Comparison of ENCODE assay signal across 19 cellular contexts in the genomic region with DNA sequence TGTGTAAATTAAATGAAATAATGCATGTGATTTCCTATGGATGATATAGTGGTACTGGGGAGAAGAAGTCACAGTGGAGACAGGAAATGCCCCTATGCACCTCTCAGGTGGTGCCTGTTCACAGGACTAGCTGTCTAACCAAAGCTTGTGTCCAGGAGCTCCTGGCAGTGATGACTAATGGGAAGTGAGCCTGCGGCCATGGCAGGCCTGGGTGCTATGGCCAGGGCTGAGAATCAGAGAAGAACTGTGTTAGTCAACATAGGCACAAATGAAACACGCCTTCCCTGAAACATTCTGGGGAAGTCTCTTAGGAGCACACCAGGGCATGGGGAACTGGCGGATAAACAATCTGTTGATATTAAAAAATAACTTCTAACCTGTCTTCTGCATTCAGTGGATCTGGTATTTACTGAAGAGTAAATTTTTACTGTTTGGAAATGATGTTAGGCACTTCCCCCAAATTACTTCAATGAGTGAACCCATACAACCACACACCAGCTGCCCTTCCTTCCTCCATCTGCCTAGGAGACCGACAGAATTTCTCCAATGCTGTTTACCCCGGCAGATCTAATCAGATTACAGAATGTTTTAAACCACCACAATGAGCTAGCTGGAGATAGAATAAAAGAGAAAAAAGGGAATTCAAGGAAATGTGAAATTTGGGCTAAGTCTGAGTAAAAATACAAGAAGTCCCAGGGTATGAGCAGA.
DNase-seq lines count a peak whose midpoint lies in the region; ATAC-seq and TF ChIP-seq lines count a peak whose summit lies in the region.
"Had no signal": no experiment of that assay in that cellular context is flagged by ENCODE, and none has a peak within 500 bp of the region (broad histone marks: within the 10 kb centered on the region; RNA-seq: fewer than 3 reads in every experiment).

No MANE protein-coding gene starts in this region.

- CTCF ChIA-PET in IMR-90 (lab: Yijun Ruan, JAX): interaction anchor here (1.2 kb wide), 1 partner anchor 13 kb away, joined by 3 read pairs; no protein-coding TSS in a partner anchor

- no peak overlapping the region for H2BK120ac ChIP-seq in IMR-90 (ENCODE audit: low read depth, low read length)

- no peak overlapping the region for H3K9ac ChIP-seq in IMR-90 (ENCODE audit: low read depth, low read length)

- DNase-seq in CD14-positive monocyte (ENCODE audit: low spot score) (no peak), IMR-90 (no peak), NOMO-1 treated with dmso at 0.1 percent for 144 hours (lab: John Stamatoyannopoulos, UW; ENCODE audit: unreplicated experiment) (peak; percentile 27), glomerular visceral epithelial cell (ENCODE audit: extremely low spot score) (peak; percentile 6), superior temporal gyrus (ENCODE audit: extremely low spot score) (no peak), psoas muscle (no peak), left colon (no peak), BE2C (no peak)
- DNase-seq: activated CD4-positive, alpha-beta T cell treated with anti-CD3 and anti-CD28 coated beads for 48 hours; activated naive CD8-positive, alpha-beta T cell treated with anti-CD3 and anti-CD28 coated beads for 36 hours; CD4-positive, alpha-beta memory T cell; effector memory CD8-positive, alpha-beta T cell; left lung; NCI-H1436 treated with DMSO at 0.1 percent for 48 hours; NCI-H446; nephron progenitor cell; Right ventricle myocardium superior had no signal

- H3K27me3 ChIP-seq in IMR-90 (ENCODE audit: control insufficient read depth, insufficient read depth, low read length) (peaks cover 2% of the 10 kb centered on the region), psoas muscle (ENCODE audit: insufficient read depth in 3 of 3, low read length in 2 of 3) (no peaks in the 10 kb centered on the region), BE2C (no peaks in the 10 kb centered on the region)
- H3K27me3 ChIP-seq: left lung had no signal

- peaks cover 0 to 2% (median 0%) of the 10 kb centered on the region in 3 donors for H3K27me3 Mint-ChIP-seq in CD14-positive monocyte (ENCODE audit: low read depth in 3 of 3)

- H3K4ac ChIP-seq in IMR-90 (ENCODE audit: low read depth, low read length): no peak overlapping the region

- dilution Hi-C loops in IMR-90 (cut with HindIII; ENCODE audit: low sequenced_read_pairs, unreplicated experiment): no loop called here

- in situ Hi-C loops in IMR-90 (cut with MboI; ENCODE audit: low sequenced_read_pairs): no loop called here

- H3K27ac ChIP-seq in IMR-90 (ENCODE audit: insufficient read depth, low read length) (no peak overlapping the region), psoas muscle (no peak overlapping the region)
- H3K27ac ChIP-seq: left lung, thoracic aorta had no signal

- no peaks in the 10 kb centered on the region for H3K4me1 ChIP-seq in IMR-90 (ENCODE audit: control insufficient read depth, insufficient read depth, low read length)
- no peaks in the 10 kb centered on the region for H3K4me1 ChIP-seq in psoas muscle
- no peaks in the 10 kb centered on the region for H3K4me1 ChIP-seq in BE2C
- H3K4me1 ChIP-seq: left lung had no signal

- H3K4me3 ChIP-seq in IMR-90 (ENCODE audit: insufficient read depth, low read depth, low read length): no peak overlapping the region
- H3K4me3 ChIP-seq in psoas muscle: no peak overlapping the region
- no peak overlapping the region for H3K4me3 ChIP-seq in BE2C (ENCODE audit: low read depth, low read length)
- H3K4me3 ChIP-seq: left lung, thoracic aorta had no signal

- peaks cover 29% of the 10 kb centered on the region for H3K4me1 Mint-ChIP-seq in CD14-positive monocyte
- H3K4me1 Mint-ChIP-seq: activated naive CD8-positive, alpha-beta T cell treated with anti-CD3 and anti-CD28 coated beads for 36 hours; stimulated activated memory B cell treated with anti-CD40 and anti-IgM and Interleukin-4, amounts not matched to agents 10 μg/mL and 1 μg/mL and 100 μg/mL, for 72 hours had no signal

- H4K5ac ChIP-seq in IMR-90 (ENCODE audit: low read depth, low read length): no peak overlapping the region

- no peak overlapping the region for H3K14ac ChIP-seq in IMR-90 (replicated peaks; ENCODE audit: low read depth, low read length)

- H3K9me3 ChIP-seq in IMR-90 (ENCODE audit: control insufficient read depth, insufficient read depth, low read length) (no peaks in the 10 kb centered on the region), psoas muscle (no peaks in the 10 kb centered on the region), BE2C (no peaks in the 10 kb centered on the region)
- H3K9me3 ChIP-seq: left lung, thoracic aorta had no signal

- no peak for TF ChIP-seq CTCF in CD14-positive monocyte (IDR thresholded peaks at IDR 0.05)
- no peak for TF ChIP-seq CTCF in IMR-90 (conservative IDR thresholded peaks at IDR 0.05; ENCODE audit: low read depth, low read length)
- TF ChIP-seq CTCF in psoas muscle (IDR thresholded peaks at IDR 0.05): no peak
- TF ChIP-seq CTCF in BE2C (IDR thresholded peaks at IDR 0.05; ENCODE audit: low read depth, low read length): no peak

- no peaks in the 10 kb centered on the region for H3K36me3 Mint-ChIP-seq in CD14-positive monocyte
- H3K36me3 Mint-ChIP-seq: activated naive CD8-positive, alpha-beta T cell treated with anti-CD3 and anti-CD28 coated beads for 36 hours; CD4-positive, alpha-beta memory T cell; stimulated activated memory B cell treated with anti-CD40 and anti-IgM and Interleukin-4, amounts not matched to agents 10 μg/mL and 1 μg/mL and 100 μg/mL, for 72 hours had no signal

- H4K20me1 ChIP-seq in IMR-90 (ENCODE audit: insufficient read depth, low read length): no peaks in the 10 kb centered on the region

- H3K79me1 ChIP-seq in IMR-90 (ENCODE audit: low read depth in 1 of 2, low read length in 2 of 2): no peaks in the 10 kb centered on the region

- no CpG with 5 or more reads among the region's 5 CpGs for WGBS in IMR-90 (ENCODE audit: extremely low coverage in 2 of 2, insufficient read length in 1 of 2), 2 experiments
- WGBS in psoas muscle, 3 donors: 79 to 80% (median 80%) methylated on average over 5 of the region's 5 CpGs

- ATAC-seq in IMR-90 (ENCODE audit: low read depth): no peak
- no peak for ATAC-seq in psoas muscle
- ATAC-seq in left colon: no peak
- ATAC-seq: effector memory CD8-positive, alpha-beta T cell; left lung; stimulated activated memory B cell treated with anti-CD40 and anti-IgM and Interleukin-4, amounts not matched to agents 10 μg/mL and 1 μg/mL and 100 μg/mL, for 72 hours had no signal

- no peak overlapping the region for H2BK20ac ChIP-seq in IMR-90 (ENCODE audit: low read depth, low read length)

- POLR2A ChIA-PET in IMR-90 (lab: Charles Lee; ENCODE audit: unreplicated experiment): no interaction called here

- H4K91ac ChIP-seq in IMR-90 (ENCODE audit: insufficient read depth, low read depth, low read length): no peak overlapping the region

- no peak for TF ChIP-seq POLR2A in IMR-90 (IDR thresholded peaks at IDR 0.05; ENCODE audit: low read depth, low read length)

- H3K23ac ChIP-seq in IMR-90 (ENCODE audit: low read depth, low read length): no peak overlapping the region

- no peak for TF ChIP-seq RAD21 in IMR-90 (IDR thresholded peaks at IDR 0.05; ENCODE audit: low read length)

- H2BK15ac ChIP-seq in IMR-90 (ENCODE audit: low read depth, low read length): no peak overlapping the region

- H3K4me3 Mint-ChIP-seq in CD14-positive monocyte: peak overlapping the region in 1 of 2 donors; percentile 39
- H3K4me3 Mint-ChIP-seq: activated naive CD8-positive, alpha-beta T cell treated with anti-CD3 and anti-CD28 coated beads for 36 hours; effector memory CD8-positive, alpha-beta T cell; nephron progenitor cell; stimulated activated memory B cell treated with anti-CD40 and anti-IgM and Interleukin-4, amounts not matched to agents 10 μg/mL and 1 μg/mL and 100 μg/mL, for 72 hours had no signal

- no peak overlapping the region for H2AK9ac ChIP-seq in IMR-90 (replicated peaks; ENCODE audit: low read depth, low read length, poor library complexity)

- H2AFZ ChIP-seq in IMR-90 (replicated peaks; ENCODE audit: low read length, poor library complexity): peak overlapping the region; percentile 25

- no TSS peak for BruUV-seq in IMR-90 (replicated peaks; lab: Mats Ljungman, UMichigan)

- H3K56ac ChIP-seq in IMR-90 (ENCODE audit: extremely low read depth, insufficient read depth, low read length): no peak overlapping the region

- H3K9me1 ChIP-seq in IMR-90 (ENCODE audit: insufficient read depth, low read length): no peaks in the 10 kb centered on the region

- peak overlapping the region in 4 of 7 donors; percentile 5 to 77 (median 27) for H3K27ac Mint-ChIP-seq in CD14-positive monocyte
- H3K27ac Mint-ChIP-seq: activated naive CD8-positive, alpha-beta T cell treated with anti-CD3 and anti-CD28 coated beads for 36 hours; CD4-positive, alpha-beta memory T cell; effector memory CD8-positive, alpha-beta T cell; nephron progenitor cell; stimulated activated memory B cell treated with anti-CD40 and anti-IgM and Interleukin-4, amounts not matched to agents 10 μg/mL and 1 μg/mL and 100 μg/mL, for 72 hours had no signal

- H3K36me3 ChIP-seq in IMR-90 (ENCODE audit: control insufficient read depth, insufficient read depth, low read length): no peaks in the 10 kb centered on the region
- H3K36me3 ChIP-seq in psoas muscle (ENCODE audit: insufficient read depth in 1 of 2, low read depth in 1 of 2): no peaks in the 10 kb centered on the region
- no peaks in the 10 kb centered on the region for H3K36me3 ChIP-seq in BE2C
- H3K36me3 ChIP-seq: left lung, thoracic aorta had no signal

- no peak overlapping the region for H4K8ac ChIP-seq in IMR-90 (ENCODE audit: low read depth in 2 of 2, low read length in 2 of 2)

- H3K18ac ChIP-seq in IMR-90 (ENCODE audit: low read depth, low read length): no peak overlapping the region

- intact Hi-C loops in CD14-positive monocyte (cut with micrococcal nuclease) (no loop called here), IMR-90 (cut with micrococcal nuclease) (no loop called here), psoas muscle (cut with DNase I) (no loop called here), left colon (cut with DNase I, micrococcal nuclease) (no loop called here)

- H3K4me2 ChIP-seq in IMR-90 (ENCODE audit: low read depth, low read length): no peak overlapping the region

- no peak overlapping the region for H2BK5ac ChIP-seq in IMR-90 (ENCODE audit: low read depth, low read length, poor library complexity, severe bottlenecking)

- H3K9me3 Mint-ChIP-seq in CD14-positive monocyte: peaks cover 0 to 2% (median 0%) of the 10 kb centered on the region in 7 donors
- H3K9me3 Mint-ChIP-seq: activated naive CD8-positive, alpha-beta T cell treated with anti-CD3 and anti-CD28 coated beads for 36 hours; effector memory CD8-positive, alpha-beta T cell; nephron progenitor cell; stimulated activated memory B cell treated with anti-CD40 and anti-IgM and Interleukin-4, amounts not matched to agents 10 μg/mL and 1 μg/mL and 100 μg/mL, for 72 hours had no signal

- H2AK5ac ChIP-seq in IMR-90 (ENCODE audit: low read depth, low read length): no peak overlapping the region

TF ChIP-seq in IMR-90, 13 proteins besides CTCF, POLR2A, EP300 and RAD21 (continues in another document):
- TF ChIP-seq CEBPB (IDR thresholded peaks at IDR 0.05; ENCODE audit: low read depth, low read length) (no peak), RCOR1 (IDR thresholded peaks at IDR 0.05; ENCODE audit: insufficient replicate concordance, low read length) (no peak)

Comparison
In these comparisons a context has a peak if more than half of its experiments do, and no peak if none do; other contexts are left out.
1. DNase-seq: peak in NOMO-1 treated with dmso at 0.1 percent for 144 hours (single experiment) and glomerular visceral epithelial cell (single experiment); none in CD14-positive monocyte (single experiment), IMR-90 (single experiment), superior temporal gyrus (single experiment), psoas muscle (0 of 2), left colon (0 of 2) and BE2C (single experiment).